21 cellular contexts compared by ENCODE assay signal in the genomic region with DNA sequence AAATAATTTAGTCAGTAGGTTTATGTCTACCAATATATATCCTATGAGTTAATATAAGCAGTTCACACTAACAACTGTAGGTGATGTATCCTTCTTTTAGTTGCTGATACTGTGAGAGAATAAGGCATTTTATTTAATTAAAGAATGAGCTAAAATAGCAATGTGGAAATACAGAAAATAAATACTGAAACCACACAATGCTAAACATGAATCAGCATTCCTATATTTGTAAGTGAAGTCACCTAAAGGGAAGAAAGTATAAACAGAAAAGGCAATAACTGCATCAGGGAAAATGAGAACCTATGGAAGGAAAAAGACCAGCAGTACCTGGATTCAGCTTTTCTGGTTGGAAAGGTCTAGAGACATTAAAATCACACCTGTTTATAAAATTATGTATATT.
DNase-seq lines count a peak whose midpoint lies in the region; ATAC-seq, FAIRE-seq and TF ChIP-seq lines count a peak whose summit lies in the region.
"Had no signal": no experiment of that assay in that cellular context is flagged by ENCODE, and none has a peak within 500 bp of the region (broad histone marks: within the 10 kb centered on the region; RNA-seq: fewer than 3 reads in every experiment).

No MANE protein-coding gene starts in this region.

- intact Hi-C loops in psoas muscle (cut with DNase I), result no loop called here

- no peak for TF ChIP-seq CTCF in A549 (IDR thresholded peaks at IDR 0.05)
- TF ChIP-seq CTCF in psoas muscle (IDR thresholded peaks at IDR 0.05), result no peak
- no peak for TF ChIP-seq CTCF in endodermal cell (conservative IDR thresholded peaks at IDR 0.05)

- H3K9me3 Mint-ChIP-seq in endodermal cell, result no peaks in the 10 kb centered on the region
- H3K9me3 Mint-ChIP-seq: CD8-positive, alpha-beta T cell; H9 had no signal

- H3K27ac Mint-ChIP-seq in endodermal cell, result no peak overlapping the region
- H3K27ac Mint-ChIP-seq: B cell; CD8-positive, alpha-beta T cell; H9 had no signal

- H3K36me3 ChIP-seq in psoas muscle (ENCODE audit: insufficient read depth in 1 of 2, low read depth in 1 of 2), result peaks cover 0 to 6% of the 10 kb centered on the region in 2 donors
- H3K36me3 ChIP-seq in endodermal cell (ENCODE audit: control insufficient read depth, insufficient read depth, low read length), result no peaks in the 10 kb centered on the region
- H3K36me3 ChIP-seq: BLaER1 treated with 17β-estradiol and CSF1 and Interleukin-3, amounts not matched to agents 10 nM and 100 nM had no signal

- H3K4me3 Mint-ChIP-seq in endodermal cell, result no peak overlapping the region
- H3K4me3 Mint-ChIP-seq: B cell; CD8-positive, alpha-beta T cell; H9 had no signal

- H3K9me3 ChIP-seq in A549 (no peaks in the 10 kb centered on the region), psoas muscle (no peaks in the 10 kb centered on the region), endodermal cell (ENCODE audit: control insufficient read depth, low read length) (no peaks in the 10 kb centered on the region)
- H3K9me3 ChIP-seq: BLaER1 treated with 17β-estradiol and CSF1 and Interleukin-3, amounts not matched to agents 10 nM and 100 nM had no signal

- peak overlapping the region; percentile 87 to 97 for H3K27ac ChIP-seq in A549
- peak overlapping the region; percentile 94 for H3K27ac ChIP-seq in psoas muscle
- no peak overlapping the region for H3K27ac ChIP-seq in endodermal cell (ENCODE audit: low read depth, low read length)
- H3K27ac ChIP-seq: 22Rv1; BLaER1 treated with 17β-estradiol and CSF1 and Interleukin-3, amounts not matched to agents 10 nM and 100 nM had no signal

- H3K27me3 Mint-ChIP-seq in endodermal cell (ENCODE audit: insufficient read depth), result no peaks in the 10 kb centered on the region
- H3K27me3 Mint-ChIP-seq: B cell had no signal

- TF ChIP-seq EP300 in A549 (IDR thresholded peaks at IDR 0.05), result no peak

- DNase-seq in A549 (ENCODE audit: low read depth in 1 of 2, low spot score in 1 of 2), result no peak
- DNase-seq in OCI-M1 (lab: John Stamatoyannopoulos, UW), result peak; percentile 20
- peak; percentile 56 for DNase-seq in iris pigment epithelial cell (ENCODE audit: low read depth)
- DNase-seq in psoas muscle, result no peak
- DNase-seq in endodermal cell, result no peak
- DNase-seq in stimulated activated CD4-positive, alpha-beta T cell treated with anti-CD3 and anti-CD28 coated beads, Interleukin-1b, Interleukin-23, amount 100 ng/mL, for 48 hours, result no peak
- DNase-seq: Calu3; CD8-positive, alpha-beta T cell; DND-41; EL; GOT3; H9; IMR-90 had no signal

- CTCF ChIA-PET in A549 (lab: Yijun Ruan, JAX), result interaction anchor here (0.6 to 0.7 kb wide), 3 partner anchors 52 to 142 kb away, joined by 3 read pairs; no protein-coding TSS in a partner anchor

- peak overlapping the region; percentile 44 for H3K4me2 ChIP-seq in A549
- H3K4me2 ChIP-seq: BLaER1 treated with 17β-estradiol and CSF1 and Interleukin-3, amounts not matched to agents 10 nM and 100 nM had no signal

- no peaks in the 10 kb centered on the region for H3K36me3 Mint-ChIP-seq in endodermal cell (ENCODE audit: low read depth)
- H3K36me3 Mint-ChIP-seq: CD8-positive, alpha-beta T cell had no signal

- no peaks in the 10 kb centered on the region for H3K27me3 ChIP-seq in psoas muscle (ENCODE audit: insufficient read depth in 3 of 3, low read length in 2 of 3)
- H3K27me3 ChIP-seq in endodermal cell (ENCODE audit: control insufficient read depth, insufficient read depth, low read length, poor library complexity, severe bottlenecking), result no peaks in the 10 kb centered on the region
- H3K27me3 ChIP-seq: BLaER1 treated with 17β-estradiol and CSF1 and Interleukin-3, amounts not matched to agents 10 nM and 100 nM had no signal

- H3K4me3 ChIP-seq in A549, result no peak overlapping the region
- H3K4me3 ChIP-seq in psoas muscle, result no peak overlapping the region
- H3K4me3 ChIP-seq in endodermal cell (ENCODE audit: low read length), result no peak overlapping the region
- H3K4me3 ChIP-seq: BLaER1 treated with 17β-estradiol and CSF1 and Interleukin-3, amounts not matched to agents 10 nM and 100 nM had no signal

- FAIRE-seq in A549 (lab: Jason Lieb, UNC), result peak; percentile 65
- FAIRE-seq: G401.6, GM12892, GM18507, HTR-8/SVneo had no signal

- no peak for TF ChIP-seq POLR2A in A549 (IDR thresholded peaks at IDR 0.05; ENCODE audit: low read length)

- H3K9ac ChIP-seq in endodermal cell (ENCODE audit: extremely low read depth, low read length, poor library complexity, severe bottlenecking), result no peak overlapping the region
- H3K9ac ChIP-seq: BLaER1 treated with 17β-estradiol and CSF1 and Interleukin-3, amounts not matched to agents 10 nM and 100 nM had no signal

- peaks cover 34% of the 10 kb centered on the region for H3K4me1 Mint-ChIP-seq in endodermal cell

- H3K4me1 ChIP-seq in A549 (peaks cover 100% of the 10 kb centered on the region), psoas muscle (peaks cover 22% of the 10 kb centered on the region), endodermal cell (ENCODE audit: control insufficient read depth, insufficient read depth, low read length) (peaks cover 16% of the 10 kb centered on the region)

- ATAC-seq in A549 (no peak), psoas muscle (no peak), esophagus mucosa (no peak)
- ATAC-seq: CD8-positive, alpha-beta T cell had no signal

- TF ChIP-seq RAD21 in A549 (conservative IDR thresholded peaks at IDR 0.05 in 1 of 2, IDR thresholded peaks at IDR 0.05 in 1 of 2), result no peak

- POLR2A ChIA-PET in A549 (lab: Yijun Ruan, JAX), result no interaction called here

TF ChIP-seq in A549, 52 proteins besides CTCF, POLR2A, EP300 and RAD21:
- TF ChIP-seq NFE2L2 (conservative IDR thresholded peaks at IDR 0.05; ENCODE audit: low read length) (no peak), MAFK (IDR thresholded peaks at IDR 0.05; ENCODE audit: partially characterized antibody) (peak; percentile 56)

Comparison
In these comparisons a context has a peak if more than half of its experiments do, and no peak if none do; other contexts are left out.
1. DNase-seq: peak in OCI-M1 (single experiment) and iris pigment epithelial cell (single experiment); none in A549 (0 of 2), psoas muscle (0 of 2), endodermal cell (single experiment) and stimulated activated CD4-positive, alpha-beta T cell treated with anti-CD3 and anti-CD28 coated beads, Interleukin-1b, Interleukin-23, amount 100 ng/mL, for 48 hours (single experiment).